1 cellular context compared by ENCODE assay signal in the genomic region with DNA sequence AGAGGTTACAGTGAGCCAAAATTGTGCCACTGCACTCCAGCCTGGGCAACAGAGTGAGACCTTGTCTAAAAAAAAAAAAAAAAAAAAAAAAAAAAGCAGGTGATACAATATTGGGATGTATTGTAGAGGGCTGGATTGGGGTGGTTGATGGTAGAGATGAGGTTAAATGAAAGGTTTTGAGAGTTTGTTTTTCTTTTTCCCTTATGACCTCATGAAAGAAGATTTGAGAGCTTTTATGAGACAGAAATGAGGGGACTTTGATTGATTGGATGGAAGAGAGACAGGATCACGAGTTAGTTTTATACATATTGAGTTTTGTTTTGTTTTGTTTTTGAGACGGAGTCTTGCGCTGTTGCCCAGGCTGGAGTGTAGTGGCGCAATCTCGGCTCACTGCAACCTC.
TF ChIP-seq lines count a peak whose summit lies in the region.

No MANE protein-coding gene starts in this region.

TF ChIP-seq in HEK293T, 16 proteins besides CTCF, POLR2A, EP300 and RAD21 (continued from another document):
- peak; percentile 81; the same call in 1 of the 2 replicates for TF ChIP-seq ZNF384 (IDR thresholded peaks at IDR 0.05)
